ENCODE assay signal across 2 cellular contexts in the genomic region with DNA sequence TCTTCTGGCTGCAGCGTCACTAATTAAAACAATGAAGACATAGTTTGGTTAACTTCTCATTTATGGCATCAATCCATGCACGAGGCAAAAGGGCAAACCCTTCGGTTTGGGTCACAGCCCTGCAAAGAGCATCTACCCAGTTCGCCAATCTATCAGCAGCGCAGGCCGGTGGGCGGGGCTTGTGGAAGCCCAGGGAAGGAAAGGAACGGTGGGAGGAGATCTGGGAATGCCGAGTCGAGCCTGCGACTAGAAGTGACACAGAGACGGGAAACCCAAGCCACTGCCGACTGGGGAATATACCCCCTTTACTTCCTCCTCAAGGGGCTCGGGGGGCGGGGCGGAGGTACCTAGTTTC.
TF ChIP-seq lines count a peak whose summit lies in the region.

No MANE protein-coding gene starts in this region.

TF ChIP-seq in A549, 52 proteins besides CTCF, POLR2A, EP300 and RAD21 (continued from another document):
- TF ChIP-seq, protein P1, sequence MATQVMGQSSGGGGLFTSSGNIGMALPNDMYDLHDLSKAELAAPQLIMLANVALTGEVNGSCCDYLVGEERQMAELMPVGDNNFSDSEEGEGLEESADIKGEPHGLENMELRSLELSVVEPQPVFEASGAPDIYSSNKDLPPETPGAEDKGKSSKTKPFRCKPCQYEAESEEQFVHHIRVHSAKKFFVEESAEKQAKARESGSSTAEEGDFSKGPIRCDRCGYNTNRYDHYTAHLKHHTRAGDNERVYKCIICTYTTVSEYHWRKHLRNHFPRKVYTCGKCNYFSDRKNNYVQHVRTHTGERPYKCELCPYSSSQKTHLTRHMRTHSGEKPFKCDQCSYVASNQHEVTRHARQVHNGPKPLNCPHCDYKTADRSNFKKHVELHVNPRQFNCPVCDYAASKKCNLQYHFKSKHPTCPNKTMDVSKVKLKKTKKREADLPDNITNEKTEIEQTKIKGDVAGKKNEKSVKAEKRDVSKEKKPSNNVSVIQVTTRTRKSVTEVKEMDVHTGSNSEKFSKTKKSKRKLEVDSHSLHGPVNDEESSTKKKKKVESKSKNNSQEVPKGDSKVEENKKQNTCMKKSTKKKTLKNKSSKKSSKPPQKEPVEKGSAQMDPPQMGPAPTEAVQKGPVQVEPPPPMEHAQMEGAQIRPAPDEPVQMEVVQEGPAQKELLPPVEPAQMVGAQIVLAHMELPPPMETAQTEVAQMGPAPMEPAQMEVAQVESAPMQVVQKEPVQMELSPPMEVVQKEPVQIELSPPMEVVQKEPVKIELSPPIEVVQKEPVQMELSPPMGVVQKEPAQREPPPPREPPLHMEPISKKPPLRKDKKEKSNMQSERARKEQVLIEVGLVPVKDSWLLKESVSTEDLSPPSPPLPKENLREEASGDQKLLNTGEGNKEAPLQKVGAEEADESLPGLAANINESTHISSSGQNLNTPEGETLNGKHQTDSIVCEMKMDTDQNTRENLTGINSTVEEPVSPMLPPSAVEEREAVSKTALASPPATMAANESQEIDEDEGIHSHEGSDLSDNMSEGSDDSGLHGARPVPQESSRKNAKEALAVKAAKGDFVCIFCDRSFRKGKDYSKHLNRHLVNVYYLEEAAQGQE (IDR thresholded peaks at IDR 0.05) = peak; percentile 26; the same call in 1 of the 2 replicates
- no peak for TF ChIP-seq NPAS2 (CRISPR knock-in tag; IDR thresholded peaks at IDR 0.05; ENCODE audit: borderline replicate concordance)
- TF ChIP-seq RARB (CRISPR knock-in tag; IDR thresholded peaks at IDR 0.05) = no peak
- TF ChIP-seq, protein P2, sequence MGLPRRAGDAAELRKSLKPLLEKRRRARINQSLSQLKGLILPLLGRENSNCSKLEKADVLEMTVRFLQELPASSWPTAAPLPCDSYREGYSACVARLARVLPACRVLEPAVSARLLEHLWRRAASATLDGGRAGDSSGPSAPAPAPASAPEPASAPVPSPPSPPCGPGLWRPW (IDR thresholded peaks at IDR 0.05) = no peak
- TF ChIP-seq, protein P3, sequence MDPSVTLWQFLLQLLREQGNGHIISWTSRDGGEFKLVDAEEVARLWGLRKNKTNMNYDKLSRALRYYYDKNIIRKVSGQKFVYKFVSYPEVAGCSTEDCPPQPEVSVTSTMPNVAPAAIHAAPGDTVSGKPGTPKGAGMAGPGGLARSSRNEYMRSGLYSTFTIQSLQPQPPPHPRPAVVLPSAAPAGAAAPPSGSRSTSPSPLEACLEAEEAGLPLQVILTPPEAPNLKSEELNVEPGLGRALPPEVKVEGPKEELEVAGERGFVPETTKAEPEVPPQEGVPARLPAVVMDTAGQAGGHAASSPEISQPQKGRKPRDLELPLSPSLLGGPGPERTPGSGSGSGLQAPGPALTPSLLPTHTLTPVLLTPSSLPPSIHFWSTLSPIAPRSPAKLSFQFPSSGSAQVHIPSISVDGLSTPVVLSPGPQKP (IDR thresholded peaks at IDR 0.05; ENCODE audit: low read depth, low read length) = no peak
- 0 out of 2 replicates have a peak, but pooled peaks have one; percentile 12 for TF ChIP-seq KDM5A (IDR thresholded peaks at IDR 0.05)
- no peak for TF ChIP-seq FOSL2 (IDR thresholded peaks at IDR 0.05)
- TF ChIP-seq FOSL2 (CRISPR knock-in tag; IDR thresholded peaks at IDR 0.05) = no peak
- TF ChIP-seq HOXA7 (CRISPR knock-in tag; IDR thresholded peaks at IDR 0.05) = no peak
TF ChIP-seq in A549: peak in this region for 3.

TF ChIP-seq in HepG2, 621 proteins besides CTCF, POLR2A, EP300 and RAD21 (continued from another document):
- TF ChIP-seq HMGXB3 (CRISPR knock-in tag; IDR thresholded peaks at IDR 0.05; ENCODE audit: borderline replicate concordance) = peak; percentile 26
